Comparison of ENCODE assay signal across 20 cellular contexts in genomic region chr20:34534391-34535165, GRCh38.
"Had no signal": no experiment of that assay in that cellular context is flagged by ENCODE, and none has a peak within 500 bp of the region (broad histone marks: within the 10 kb centered on the region; RNA-seq: fewer than 3 reads in every experiment).

No MANE protein-coding gene starts in this region.

- H3K4me1 Mint-ChIP-seq: activated CD8-positive, alpha-beta memory T cell treated with anti-CD3 and anti-CD28 coated beads, Interleukin-2, amount 10 ng/mL, durations not matched to agents 7 days and 5 days; endodermal cell had no signal

- H3K27ac ChIP-seq: gastroesophageal sphincter, right atrium auricular region, skin epidermis, thyroid gland, vagina had no signal

- FAIRE-seq: islet of Langerhans had no signal

- H3K9me3 Mint-ChIP-seq: activated CD4-positive, alpha-beta memory T cell treated with anti-CD3 and anti-CD28 coated beads for 36 hours; activated naive CD8-positive, alpha-beta T cell treated with anti-CD3 and anti-CD28 coated beads, Interleukin-2, amount 10 ng/mL, durations not matched to agents 7 days and 5 days; activated T-cell treated with anti-CD3 and anti-CD28 coated beads, Interleukin-2, amount 50 U/mL, for 4 hours; endodermal cell; naive thymus-derived CD8-positive, alpha-beta T cell had no signal

- DNase-seq: activated CD4-positive, alpha-beta memory T cell treated with anti-CD3 and anti-CD28 coated beads for 36 hours; activated CD4-positive, alpha-beta T cell treated with anti-CD3 and anti-CD28 coated beads for 1 hour; activated CD8-positive, alpha-beta memory T cell treated with anti-CD3 and anti-CD28 coated beads, Interleukin-2, amount 10 ng/mL, durations not matched to agents 7 days and 5 days; activated naive CD4-positive, alpha-beta T cell; activated T-cell treated with anti-CD3 and anti-CD28 coated beads, Interleukin-2, amount 50 U/mL, for 4 hours; aorta; dermis blood vessel endothelial cell; endodermal cell; erythroblast; naive thymus-derived CD8-positive, alpha-beta T cell; nucleus accumbens; T-helper 9 cell; thyroid gland had no signal

- H3K9me3 ChIP-seq: gastroesophageal sphincter, right atrium auricular region, thyroid gland, vagina had no signal

- H3K27me3 Mint-ChIP-seq: activated CD4-positive, alpha-beta memory T cell treated with anti-CD3 and anti-CD28 coated beads for 36 hours; activated CD8-positive, alpha-beta memory T cell treated with anti-CD3 and anti-CD28 coated beads, Interleukin-2, amount 10 ng/mL, durations not matched to agents 7 days and 5 days; activated naive CD8-positive, alpha-beta T cell treated with anti-CD3 and anti-CD28 coated beads, Interleukin-2, amount 10 ng/mL, durations not matched to agents 7 days and 5 days; naive thymus-derived CD8-positive, alpha-beta T cell had no signal

- H3K27me3 ChIP-seq: gastroesophageal sphincter, right atrium auricular region, thyroid gland, vagina had no signal

- H3K27ac Mint-ChIP-seq: activated CD4-positive, alpha-beta memory T cell treated with anti-CD3 and anti-CD28 coated beads for 36 hours; activated CD8-positive, alpha-beta memory T cell treated with anti-CD3 and anti-CD28 coated beads, Interleukin-2, amount 10 ng/mL, durations not matched to agents 7 days and 5 days; activated naive CD8-positive, alpha-beta T cell treated with anti-CD3 and anti-CD28 coated beads, Interleukin-2, amount 10 ng/mL, durations not matched to agents 7 days and 5 days; endodermal cell had no signal

- H3K4me3 ChIP-seq: gastroesophageal sphincter, right atrium auricular region, skin epidermis, thyroid gland, vagina had no signal

- H3K4me3 Mint-ChIP-seq: activated CD4-positive, alpha-beta memory T cell treated with anti-CD3 and anti-CD28 coated beads for 36 hours; activated CD8-positive, alpha-beta memory T cell treated with anti-CD3 and anti-CD28 coated beads, Interleukin-2, amount 10 ng/mL, durations not matched to agents 7 days and 5 days; activated naive CD8-positive, alpha-beta T cell treated with anti-CD3 and anti-CD28 coated beads, Interleukin-2, amount 10 ng/mL, durations not matched to agents 7 days and 5 days; activated T-cell treated with anti-CD3 and anti-CD28 coated beads, Interleukin-2, amount 50 U/mL, for 4 hours; endodermal cell; naive thymus-derived CD8-positive, alpha-beta T cell had no signal

- ATAC-seq: activated CD8-positive, alpha-beta memory T cell treated with anti-CD3 and anti-CD28 coated beads, Interleukin-2, amount 10 ng/mL, durations not matched to agents 7 days and 5 days; activated T-cell treated with anti-CD3 and anti-CD28 coated beads, Interleukin-2, amount 50 U/mL, for 4 hours; gastroesophageal sphincter; left lobe of liver; naive thymus-derived CD8-positive, alpha-beta T cell had no signal
